In the genomic region with DNA sequence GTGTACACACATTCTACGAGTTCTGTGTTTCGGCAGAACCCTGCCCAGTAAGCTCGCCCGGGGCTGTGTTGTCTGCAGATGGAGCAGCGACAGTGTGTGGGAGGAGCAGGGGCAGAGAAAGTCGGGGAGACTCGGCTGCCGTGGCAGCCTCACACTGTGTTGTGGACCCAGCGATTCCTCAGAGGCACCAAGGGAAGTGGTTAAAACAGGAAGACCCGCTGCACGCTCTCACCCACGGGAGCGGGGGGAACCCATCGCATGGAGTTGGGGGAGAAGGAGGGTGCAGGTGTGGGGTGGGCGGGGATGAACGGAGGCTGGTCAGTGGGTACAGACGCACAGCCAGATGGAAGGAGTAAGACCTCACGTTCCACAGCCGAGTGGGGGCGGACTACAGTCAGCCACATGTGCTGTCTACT, we compare ENCODE assay signal across 9 cellular contexts.
A peak's percentile ranks its signal among the peaks of the same experiment; 100 is the strongest.
DNase-seq lines count a peak whose midpoint lies in the region; ATAC-seq and TF ChIP-seq lines count a peak whose summit lies in the region.
"Had no signal": no experiment of that assay in that cellular context is flagged by ENCODE, and none has a peak within 500 bp of the region (broad histone marks: within the 10 kb centered on the region; RNA-seq: fewer than 3 reads in every experiment).

No MANE protein-coding gene starts in this region.

- H3K4me3 Mint-ChIP-seq in activated naive CD8-positive, alpha-beta T cell, result peak overlapping the region; percentile 87
- peak overlapping the region; percentile 76 for H3K4me3 Mint-ChIP-seq in stimulated activated effector memory CD8-positive, alpha-beta T cell treated with anti-CD3 and anti-CD28 coated beads, Interleukin-12 subunit alpha, Interleukin-12 subunit beta, amount 100 ng/mL, for 72 hours
- H3K4me3 Mint-ChIP-seq: brain had no signal

- H3K36me3 ChIP-seq in NT2/D1 (ENCODE audit: insufficient read depth, insufficient read length, low read length), result peaks cover 17% of the 10 kb centered on the region

- H3K27me3 ChIP-seq in NT2/D1 (ENCODE audit: insufficient read depth, insufficient read length), result no peaks in the 10 kb centered on the region

- peak overlapping the region; percentile 50 for H3K9ac ChIP-seq in NT2/D1 (ENCODE audit: insufficient read length, low read depth)

- peaks cover 11% of the 10 kb centered on the region for H3K4me1 ChIP-seq in NT2/D1 (ENCODE audit: insufficient read depth, insufficient read length)

- peak; percentile 77 for DNase-seq in GM20000 (ENCODE audit: low spot score)
- no peak for DNase-seq in NT2/D1 (ENCODE audit: low read depth, low spot score)
- DNase-seq in stimulated activated effector memory CD8-positive, alpha-beta T cell treated with anti-CD3 and anti-CD28 coated beads, Interleukin-12 subunit alpha, Interleukin-12 subunit beta, amount 100 ng/mL, for 72 hours (ENCODE audit: low spot score in 2 of 2), result peak in 1 of 2 donors; percentile 58
- no peak for DNase-seq in HUDEP-2 (lab: John Stamatoyannopoulos, UW; ENCODE audit: unreplicated experiment in 76 of 76)
- no peak for DNase-seq in NCI-H2081 treated with DMSO at 0.1 percent for 48 hours (lab: John Stamatoyannopoulos, UW)
- DNase-seq in DMS 273 treated with DMSO at 0.1 percent for 48 hours (lab: John Stamatoyannopoulos, UW), result no peak

- no peaks in the 10 kb centered on the region for H3K27me3 Mint-ChIP-seq in activated naive CD8-positive, alpha-beta T cell
- H3K27me3 Mint-ChIP-seq: brain had no signal

- H3K9me3 ChIP-seq in NT2/D1 (ENCODE audit: insufficient read depth, low read length), result no peaks in the 10 kb centered on the region

- H3K36me3 Mint-ChIP-seq in activated naive CD8-positive, alpha-beta T cell, result peaks cover 9% of the 10 kb centered on the region
- peaks cover 6% of the 10 kb centered on the region for H3K36me3 Mint-ChIP-seq in stimulated activated effector memory CD8-positive, alpha-beta T cell treated with anti-CD3 and anti-CD28 coated beads, Interleukin-12 subunit alpha, Interleukin-12 subunit beta, amount 100 ng/mL, for 72 hours

- H3K4me1 Mint-ChIP-seq in activated naive CD8-positive, alpha-beta T cell (ENCODE audit: low read depth), result peaks cover 67% of the 10 kb centered on the region
- peaks cover 54% of the 10 kb centered on the region for H3K4me1 Mint-ChIP-seq in stimulated activated effector memory CD8-positive, alpha-beta T cell treated with anti-CD3 and anti-CD28 coated beads, Interleukin-12 subunit alpha, Interleukin-12 subunit beta, amount 100 ng/mL, for 72 hours

- peak overlapping the region; percentile 72 for H3K27ac Mint-ChIP-seq in activated naive CD8-positive, alpha-beta T cell
- H3K27ac Mint-ChIP-seq in stimulated activated effector memory CD8-positive, alpha-beta T cell treated with anti-CD3 and anti-CD28 coated beads, Interleukin-12 subunit alpha, Interleukin-12 subunit beta, amount 100 ng/mL, for 72 hours, result peak overlapping the region; percentile 82

- ATAC-seq in stimulated activated effector memory CD8-positive, alpha-beta T cell treated with anti-CD3 and anti-CD28 coated beads, Interleukin-12 subunit alpha, Interleukin-12 subunit beta, amount 100 ng/mL, for 72 hours, result peak; percentile 72
- no peak for ATAC-seq in GM19351 (IDR thresholded peaks at IDR 0.05; ENCODE audit: unreplicated experiment)

- H3K9me3 Mint-ChIP-seq in activated naive CD8-positive, alpha-beta T cell (ENCODE audit: low read depth), result no peaks in the 10 kb centered on the region
- H3K9me3 Mint-ChIP-seq in stimulated activated effector memory CD8-positive, alpha-beta T cell treated with anti-CD3 and anti-CD28 coated beads, Interleukin-12 subunit alpha, Interleukin-12 subunit beta, amount 100 ng/mL, for 72 hours, result no peaks in the 10 kb centered on the region
- H3K9me3 Mint-ChIP-seq: brain had no signal

- H3K4me3 ChIP-seq in NT2/D1 (ENCODE audit: insufficient read length, low read depth), result no peak overlapping the region

- TF ChIP-seq CTCF in GM20000 (IDR thresholded peaks at IDR 0.05; ENCODE audit: extremely low read depth, missing control alignments), result no peak
